12 cellular contexts compared by ENCODE assay signal in genomic region chr1:185917646-185918045, GRCh38.
DNase-seq lines count a peak whose midpoint lies in the region; ATAC-seq and TF ChIP-seq lines count a peak whose summit lies in the region.
"Had no signal": no experiment of that assay in that cellular context is flagged by ENCODE, and none has a peak within 500 bp of the region (broad histone marks: within the 10 kb centered on the region; RNA-seq: fewer than 3 reads in every experiment).

No MANE protein-coding gene starts in this region.

- H3K4me3 ChIP-seq in cardiac fibroblast (replicated peaks in 1 of 2; ENCODE audit: low read depth in 2 of 2, low read length in 2 of 2) (no peak overlapping the region), mesenchymal stem cell (ENCODE audit: insufficient read depth in 1 of 2, low read depth in 1 of 2, low read length in 2 of 2) (no peak overlapping the region)

- no peak overlapping the region for H3K4ac ChIP-seq in mesenchymal stem cell (ENCODE audit: low read depth in 1 of 2, low read length in 2 of 2)

- no peak overlapping the region for H3K14ac ChIP-seq in mesenchymal stem cell (ENCODE audit: low read length in 2 of 2)

- no peaks in the 10 kb centered on the region for H3K27me3 ChIP-seq in mesenchymal stem cell (ENCODE audit: control insufficient read depth in 1 of 2, insufficient read depth in 1 of 2, low read length in 2 of 2)

- H3K36me3 Mint-ChIP-seq in T-helper 17 cell (ENCODE audit: low read depth) = no peaks in the 10 kb centered on the region
- H3K36me3 Mint-ChIP-seq: brain had no signal

- no peak overlapping the region for H3K23ac ChIP-seq in mesenchymal stem cell (ENCODE audit: low read length in 2 of 2)

- no peak for TF ChIP-seq CTCF in cardiac fibroblast (IDR thresholded peaks at IDR 0.05; ENCODE audit: low read depth, low read length)

- no peak overlapping the region for H2AFZ ChIP-seq in mesenchymal stem cell (ENCODE audit: low read depth, low read length)

- peaks cover 3 to 44% of the 10 kb centered on the region in 2 experiments for H3K36me3 ChIP-seq in mesenchymal stem cell (ENCODE audit: control insufficient read depth in 1 of 2, insufficient read depth in 2 of 2, low read depth in 1 of 2, low read length in 2 of 2)

- H3K18ac ChIP-seq in mesenchymal stem cell (ENCODE audit: low read depth in 1 of 2, low read length in 2 of 2) = no peak overlapping the region

- H4K91ac ChIP-seq in mesenchymal stem cell (ENCODE audit: low read length) = no peak overlapping the region

- H2BK5ac ChIP-seq in mesenchymal stem cell (ENCODE audit: low read depth, low read length, poor library complexity, severe bottlenecking) = no peak overlapping the region

- H3K4me1 Mint-ChIP-seq in T-helper 17 cell = no peaks in the 10 kb centered on the region
- H3K4me1 Mint-ChIP-seq: brain had no signal

- ATAC-seq in T-helper 17 cell (no peak), HG02852 (IDR thresholded peaks at IDR 0.05; ENCODE audit: unreplicated experiment) (no peak)
- ATAC-seq: activated CD8-positive, alpha-beta T cell treated with anti-CD3 and anti-CD28 coated beads for 36 hours had no signal

- no peak overlapping the region for H2BK12ac ChIP-seq in mesenchymal stem cell (ENCODE audit: low read length in 2 of 2)

- WGBS in mesenchymal stem cell = 94% methylated on average over 3 of the region's 3 CpGs

- no peaks in the 10 kb centered on the region for H3K79me1 ChIP-seq in mesenchymal stem cell (replicated peaks; ENCODE audit: low read length, poor library complexity, severe bottlenecking)

- no peak overlapping the region for H3K9ac ChIP-seq in mesenchymal stem cell (ENCODE audit: low read length)

- no peaks in the 10 kb centered on the region for H3K4me1 ChIP-seq in mesenchymal stem cell (ENCODE audit: control insufficient read depth, insufficient read depth, low read depth, low read length)

- no peak overlapping the region for H3K4me3 Mint-ChIP-seq in T-helper 17 cell
- H3K4me3 Mint-ChIP-seq: activated CD8-positive, alpha-beta T cell treated with anti-CD3 and anti-CD28 coated beads for 36 hours; brain had no signal

- no peak overlapping the region for H4K8ac ChIP-seq in mesenchymal stem cell (ENCODE audit: low read length)

- no peak overlapping the region for H3K27ac Mint-ChIP-seq in T-helper 17 cell
- H3K27ac Mint-ChIP-seq: activated CD8-positive, alpha-beta T cell treated with anti-CD3 and anti-CD28 coated beads for 36 hours; brain had no signal

- H3K27me3 Mint-ChIP-seq in T-helper 17 cell = peaks cover 20% of the 10 kb centered on the region

- no peak overlapping the region for H3K27ac ChIP-seq in mesenchymal stem cell (ENCODE audit: low read length, poor library complexity, severe bottlenecking)

- no peak overlapping the region for H2AK5ac ChIP-seq in mesenchymal stem cell (ENCODE audit: low read length, severe bottlenecking)

- H3K4me2 ChIP-seq in mesenchymal stem cell (ENCODE audit: low read length, poor library complexity, severe bottlenecking) = no peak overlapping the region

- H3K9me3 ChIP-seq in mesenchymal stem cell (ENCODE audit: control insufficient read depth, low read length) (no peaks in the 10 kb centered on the region), T-helper 17 cell (ENCODE audit: control insufficient read depth, low read length, poor library complexity, severe bottlenecking) (no peaks in the 10 kb centered on the region)

- H2BK15ac ChIP-seq in mesenchymal stem cell (ENCODE audit: low read depth, poor library complexity, severe bottlenecking) = no peak overlapping the region

- DNase-seq in ELF-1 (ENCODE audit: low read depth, low spot score) (peak; percentile 54), NAMALWA (ENCODE audit: low spot score) (peak; percentile 6), cardiac fibroblast (ENCODE audit: low read depth in 2 of 2) (peak; percentile 69 to 71), mesenchymal stem cell (peak; percentile 66), T-helper 17 cell (no peak)
- DNase-seq in stimulated activated CD4-positive, alpha-beta T cell treated with anti-CD3 and anti-CD28 coated beads, Interleukin-4, amount 100 ng/mL, for 4 hours = no peak
- DNase-seq in activated CD4-positive, alpha-beta T cell treated with anti-CD3 and anti-CD28 coated beads for 48 hours = no peak
- DNase-seq: activated CD8-positive, alpha-beta T cell treated with anti-CD3 and anti-CD28 coated beads for 36 hours; DMS79; NCI-H774 had no signal

- no peak overlapping the region for H2BK120ac ChIP-seq in mesenchymal stem cell (ENCODE audit: low read depth, low read length)

Comparison
In these comparisons a context has a peak if more than half of its experiments do, and no peak if none do; other contexts are left out.
1. DNase-seq: peak in ELF-1 (single experiment), NAMALWA (single experiment), cardiac fibroblast (2 of 2) and mesenchymal stem cell (single experiment); none in T-helper 17 cell (0 of 3), stimulated activated CD4-positive, alpha-beta T cell treated with anti-CD3 and anti-CD28 coated beads, Interleukin-4, amount 100 ng/mL, for 4 hours (0 of 2) and activated CD4-positive, alpha-beta T cell treated with anti-CD3 and anti-CD28 coated beads for 48 hours (single experiment).